Comparison of ENCODE assay signal across 18 cellular contexts in genomic region chr10:49571419-49571818, GRCh38. TPM values are rescaled to one million over a fixed set of nuclear protein-coding genes. Genes with fewer than 3 reads are reported as not detected.
DNase-seq lines count a peak whose midpoint lies in the region; ATAC-seq and TF ChIP-seq lines count a peak whose summit lies in the region.
"Had no signal": no experiment of that assay in that cellular context is flagged by ENCODE, and none has a peak within 500 bp of the region (broad histone marks: within the 10 kb centered on the region; RNA-seq: fewer than 3 reads in every experiment).

No MANE protein-coding gene starts in this region.

- H3K79me2 ChIP-seq in PC-3 (ENCODE audit: low read length) = no peaks in the 10 kb centered on the region
- no peaks in the 10 kb centered on the region for H3K79me2 ChIP-seq in fibroblast of lung (ENCODE audit: control insufficient read depth, insufficient read depth, low read length)

- H3K4me1 ChIP-seq in PC-3 (ENCODE audit: insufficient read depth, low read length) (peaks cover 5% of the 10 kb centered on the region; the same call in 1 of the 2 replicates), fibroblast of lung (ENCODE audit: control insufficient read depth, extremely low read depth, insufficient read depth, low read length) (no peaks in the 10 kb centered on the region), stomach (no peaks in the 10 kb centered on the region), spleen (no peaks in the 10 kb centered on the region)

- H3K4me2 ChIP-seq in PC-3 (ENCODE audit: low read length) = no peak overlapping the region
- no peak overlapping the region for H3K4me2 ChIP-seq in fibroblast of lung (ENCODE audit: extremely low read depth, insufficient read depth, low read length)

- no peaks in the 10 kb centered on the region for H3K9me3 Mint-ChIP-seq in stimulated activated naive CD8-positive, alpha-beta T cell treated with anti-CD3 and anti-CD28 coated beads, Interleukin-15, amount 100 ng/mL, for 72 hours

- DNase-seq in stimulated activated naive CD8-positive, alpha-beta T cell treated with anti-CD3 and anti-CD28 coated beads, Interleukin-15, amount 100 ng/mL, for 72 hours = no peak
- DNase-seq in stimulated activated naive CD8-positive, alpha-beta T cell treated with anti-CD3 and anti-CD28 coated beads, Interleukin-15, Interleukin-2, amounts not matched to agents 100 U/mL and 50 U/mL, for 24 hours = no peak
- DNase-seq in PC-3 (peak; percentile 48), fibroblast of lung (ENCODE audit: low read depth in 2 of 2) (peak; percentile 3 to 69), NCI-H774 (lab: John Stamatoyannopoulos, UW) (no peak), stomach (no peak), spleen (no peak)
- DNase-seq in activated CD4-positive, CD25-positive, alpha-beta regulatory T cell (lab: John Stamatoyannopoulos, UW) = no peak
- DNase-seq: activated B cell treated with CpG ODN at 0.5 μM for 24 hours; NCI-H2171 treated with DMSO at 0.1 percent for 48 hours; ovary; SHP77; stimulated activated CD4-positive, alpha-beta T cell treated with anti-CD3 and anti-CD28 coated beads, Interleukin-2, amount 100 ng/mL, for 48 hours; T-helper 17 cell had no signal

- H3K27ac ChIP-seq in PC-3 (ENCODE audit: low read length) (no peak overlapping the region), fibroblast of lung (ENCODE audit: insufficient read depth, low read length) (no peak overlapping the region), stomach (no peak overlapping the region), spleen (no peak overlapping the region)
- H3K27ac ChIP-seq: coronary artery, ovary had no signal

- H2AFZ ChIP-seq in PC-3 (ENCODE audit: low read length) (no peak overlapping the region), fibroblast of lung (ENCODE audit: low read length) (no peak overlapping the region)

- TF ChIP-seq EP300 in stomach (IDR thresholded peaks at IDR 0.05) = no peak

- no peak overlapping the region for H3K9ac ChIP-seq in PC-3 (ENCODE audit: low read length)
- H3K9ac ChIP-seq in fibroblast of lung (ENCODE audit: insufficient read depth, low read length) = no peak overlapping the region

- H3K36me3 ChIP-seq in PC-3 (ENCODE audit: low read depth, low read length) (no peaks in the 10 kb centered on the region; the same call in 1 of the 2 replicates), fibroblast of lung (ENCODE audit: control insufficient read depth, insufficient read depth, low read length) (no peaks in the 10 kb centered on the region), stomach (no peaks in the 10 kb centered on the region), spleen (no peaks in the 10 kb centered on the region)
- H3K36me3 ChIP-seq: ovary had no signal

- WGBS in stomach, 5 donors = 36 to 46% (median 38%) methylated on average over 2 of the region's 2 CpGs
- 45 to 64% (median 55%) methylated on average over 2 of the region's 2 CpGs for WGBS in spleen, 5 donors

- H3K27me3 Mint-ChIP-seq in stimulated activated naive CD8-positive, alpha-beta T cell treated with anti-CD3 and anti-CD28 coated beads, Interleukin-15, amount 100 ng/mL, for 72 hours = peaks cover 35% of the 10 kb centered on the region

- CTCF ChIA-PET in PC-3 (lab: Charles Lee) = no interaction called here

- BruUV-seq in PC-3 (replicated peaks; lab: Mats Ljungman, UMichigan) = no TSS peak

- peak; percentile 65 for ATAC-seq in stimulated activated naive CD8-positive, alpha-beta T cell treated with anti-CD3 and anti-CD28 coated beads, Interleukin-15, amount 100 ng/mL, for 72 hours
- ATAC-seq in stimulated activated naive CD8-positive, alpha-beta T cell treated with anti-CD3 and anti-CD28 coated beads, Interleukin-15, Interleukin-2, amounts not matched to agents 100 U/mL and 50 U/mL, for 24 hours = no peak
- ATAC-seq in PC-3 = peak; percentile 54
- ATAC-seq: T-helper 17 cell had no signal

- H3K4me3 ChIP-seq in PC-3 (ENCODE audit: low read length) (no peak overlapping the region), fibroblast of lung (replicated peaks in 1 of 4; ENCODE audit: control extremely low read depth in 1 of 4, insufficient read depth in 1 of 4, low read depth in 3 of 4, low read length in 4 of 4) (no peak overlapping the region), stomach (no peak overlapping the region), spleen (no peak overlapping the region)
- H3K4me3 ChIP-seq: coronary artery, ovary had no signal

- H3K4me1 Mint-ChIP-seq in stimulated activated naive CD8-positive, alpha-beta T cell treated with anti-CD3 and anti-CD28 coated beads, Interleukin-15, amount 100 ng/mL, for 72 hours = peaks cover 61% of the 10 kb centered on the region
- H3K4me1 Mint-ChIP-seq: T-helper 17 cell had no signal

- H3K9me3 ChIP-seq in PC-3 (ENCODE audit: low read length) (peaks cover 13% of the 10 kb centered on the region; the same call in 1 of the 2 replicates), fibroblast of lung (ENCODE audit: control insufficient read depth, insufficient read depth, low read depth, low read length) (no peaks in the 10 kb centered on the region), stomach (peaks cover 0 to 14% (median 6%) of the 10 kb centered on the region in 4 donors), spleen (peaks cover 0 to 13% (median 0%) of the 10 kb centered on the region in 8 donors)
- H3K9me3 ChIP-seq: ovary had no signal

- POLR2A ChIA-PET in PC-3 (lab: Charles Lee; ENCODE audit: unreplicated experiment) = no interaction called here

- TF ChIP-seq POLR2A in stomach (IDR thresholded peaks at IDR 0.05) (no peak), spleen (IDR thresholded peaks at IDR 0.05) (no peak)

- intact Hi-C loops in PC-3 (cut with micrococcal nuclease) (no loop called here), stomach (cut with DNase I; ENCODE audit: low total_unique reads) (no loop called here), spleen (cut with DNase I; ENCODE audit: low total_unique reads) (no loop called here)

- no peak overlapping the region for H3K4me3 Mint-ChIP-seq in stimulated activated naive CD8-positive, alpha-beta T cell treated with anti-CD3 and anti-CD28 coated beads, Interleukin-15, amount 100 ng/mL, for 72 hours
- H3K4me3 Mint-ChIP-seq: activated B cell treated with CpG ODN at 0.5 μM for 24 hours, T-helper 17 cell had no signal

- H3K9me2 ChIP-seq in PC-3 (replicated peaks; ENCODE audit: low read length) = peaks cover 4% of the 10 kb centered on the region; the same call in 1 of the 2 replicates

- H3F3A ChIP-seq in PC-3 (ENCODE audit: low read length, unreplicated experiment) = no peaks in the 10 kb centered on the region

- H3K27me3 ChIP-seq in PC-3 (ENCODE audit: low read length) (no peaks in the 10 kb centered on the region), fibroblast of lung (ENCODE audit: control insufficient read depth, insufficient read depth, low read length) (no peaks in the 10 kb centered on the region), stomach (peaks cover 0 to 4% (median 0%) of the 10 kb centered on the region in 3 donors), spleen (replicated peaks in 1 of 7) (peaks cover 0 to 8% (median 0%) of the 10 kb centered on the region in 7 donors)
- H3K27me3 ChIP-seq: ovary had no signal

- H4K20me1 ChIP-seq in PC-3 (ENCODE audit: low read length) (no peaks in the 10 kb centered on the region), fibroblast of lung (ENCODE audit: control insufficient read depth, extremely low read depth, insufficient read depth, low read length) (no peaks in the 10 kb centered on the region)

- TF ChIP-seq CTCF in PC-3 (conservative IDR thresholded peaks at IDR 0.05; ENCODE audit: low read depth, low read length) (no peak), fibroblast of lung (conservative IDR thresholded peaks at IDR 0.05 in 1 of 2, IDR thresholded peaks at IDR 0.05 in 1 of 2; ENCODE audit: low read depth in 1 of 2, low read length in 2 of 2) (no peak), stomach (IDR thresholded peaks at IDR 0.05) (no peak), spleen (IDR thresholded peaks at IDR 0.05 in 8 of 11, conservative IDR thresholded peaks at IDR 0.05 in 3 of 11) (no peak)

- H3K27ac Mint-ChIP-seq in stimulated activated naive CD8-positive, alpha-beta T cell treated with anti-CD3 and anti-CD28 coated beads, Interleukin-15, amount 100 ng/mL, for 72 hours = no peak overlapping the region
- H3K27ac Mint-ChIP-seq: activated B cell treated with CpG ODN at 0.5 μM for 24 hours, T-helper 17 cell had no signal

RNA-seq across cellular contexts. Expression of gene ERCC6, which starts 32.5 kb away (rescaled TPM):
- total RNA-seq in PC-3 (2014; rRNA removed) (36.7 and 43.0 TPM in 2 replicates), fibroblast of lung (12.6 and 14.4 TPM in 2 replicates), stomach (10 to 100 TPM in 4 of 5 donors, 1 to 10 TPM in 1; 3.1 to 33.8 (median 19.9) TPM), spleen (10 to 100 TPM; 20.0 to 32.7 (median 26.5) TPM)
- polyA plus RNA-seq in fibroblast of lung (6.2 and 6.9 TPM in 2 replicates), stomach (1 to 10 TPM; 2.0 to 3.1 (median 2.9) TPM), spleen (1 to 10 TPM; 2.7 to 3.9 (median 3.8) TPM)
- 4.8 and 5.0 TPM in 2 replicates for polyA plus RNA-seq in fibroblast of lung (2012)
- 27.5 and 32.4 TPM in 2 replicates for polyA minus RNA-seq in fibroblast of lung (ENCODE audit: low replicate concordance)

RNA-seq across cellular contexts. Expression of gene SLC18A3, which starts 38.7 kb away (rescaled TPM):
- total RNA-seq in PC-3 (2014; rRNA removed) = not detected in 2 replicates
- not detected in 2 replicates for total RNA-seq in fibroblast of lung
- not detected in 2 replicates for polyA plus RNA-seq in fibroblast of lung
- not detected in 2 replicates for polyA plus RNA-seq in fibroblast of lung (2012)
- not detected in 2 replicates for polyA minus RNA-seq in fibroblast of lung (ENCODE audit: low replicate concordance)
- under 1 TPM in 1 of 5 donors, not detected in 4; 0.73 TPM for total RNA-seq in stomach
- under 1 TPM in 1 of 3 donors, not detected in 2; 0.20 TPM for polyA plus RNA-seq in stomach
- total RNA-seq in spleen = not detected
- polyA plus RNA-seq in spleen = not detected
- total RNA-seq: activated B cell treated with CpG ODN at 0.5 μM for 24 hours, G401, H4, lower leg skin, ovary, T-helper 17 cell had no signal
- polyA plus RNA-seq: ovary had no signal

RNA-seq across cellular contexts. Expression of gene CHAT, which starts 42.4 kb away (rescaled TPM):
- total RNA-seq in PC-3 (2014; rRNA removed) (not detected in 2 replicates), fibroblast of lung (not detected in 2 replicates), stomach (1 to 10 TPM in 1 of 5 donors, not detected in 4; 8.7 TPM), spleen (not detected)
- polyA plus RNA-seq in fibroblast of lung (not detected in 2 replicates), stomach (not detected), spleen (not detected)
- polyA plus RNA-seq in fibroblast of lung (2012) = not detected in 2 replicates
- polyA minus RNA-seq in fibroblast of lung (ENCODE audit: low replicate concordance) = not detected in 2 replicates
- total RNA-seq: activated B cell treated with CpG ODN at 0.5 μM for 24 hours, G401, H4, lower leg skin, ovary, T-helper 17 cell had no signal
- polyA plus RNA-seq: ovary had no signal

Comparison
In these comparisons a context has a peak if more than half of its experiments do, and no peak if none do; other contexts are left out.
1. DNase-seq: peak in PC-3 (single experiment) and fibroblast of lung (2 of 2); none in stimulated activated naive CD8-positive, alpha-beta T cell treated with anti-CD3 and anti-CD28 coated beads, Interleukin-15, amount 100 ng/mL, for 72 hours (0 of 2), stimulated activated naive CD8-positive, alpha-beta T cell treated with anti-CD3 and anti-CD28 coated beads, Interleukin-15, Interleukin-2, amounts not matched to agents 100 U/mL and 50 U/mL, for 24 hours (single experiment), NCI-H774 (single experiment), stomach (single experiment), spleen (single experiment) and activated CD4-positive, CD25-positive, alpha-beta regulatory T cell (0 of 4).